In the genomic region with DNA sequence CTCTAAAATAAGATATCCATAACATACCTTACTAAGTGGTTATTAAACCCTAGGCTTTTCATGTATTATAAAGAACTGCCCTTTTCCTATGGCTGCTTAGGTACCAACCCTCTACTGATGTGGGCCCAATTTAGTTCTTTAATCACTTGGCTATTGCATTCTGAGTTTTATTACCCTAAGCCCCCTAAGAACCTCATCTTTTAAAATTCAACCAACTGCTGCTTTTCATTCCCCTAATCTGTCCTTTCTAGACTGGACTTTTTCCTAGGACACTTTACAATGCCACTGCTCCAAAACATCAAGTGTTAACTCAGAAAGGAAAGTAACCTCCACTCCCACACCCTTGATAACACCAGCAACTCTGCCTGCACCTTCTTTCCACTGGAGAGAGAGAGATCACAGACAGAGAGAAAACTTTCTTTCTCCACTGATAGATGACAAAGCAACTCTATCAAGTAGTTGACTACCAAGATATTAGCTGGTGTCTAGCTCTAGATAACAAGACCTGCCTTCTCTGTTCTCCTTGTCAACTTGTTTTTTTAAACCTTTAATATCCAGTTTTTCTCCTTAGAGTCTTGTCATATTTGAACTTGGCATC, we compare ENCODE assay signal across 1 cellular context.
A peak's percentile ranks its signal among the peaks of the same experiment; 100 is the strongest.
TF ChIP-seq lines count a peak whose summit lies in the region.

No MANE protein-coding gene starts in this region.

TF ChIP-seq in K562, 482 proteins besides CTCF, POLR2A, EP300 and RAD21 (continued from another document and continues in another):
- TF ChIP-seq, protein P1, sequence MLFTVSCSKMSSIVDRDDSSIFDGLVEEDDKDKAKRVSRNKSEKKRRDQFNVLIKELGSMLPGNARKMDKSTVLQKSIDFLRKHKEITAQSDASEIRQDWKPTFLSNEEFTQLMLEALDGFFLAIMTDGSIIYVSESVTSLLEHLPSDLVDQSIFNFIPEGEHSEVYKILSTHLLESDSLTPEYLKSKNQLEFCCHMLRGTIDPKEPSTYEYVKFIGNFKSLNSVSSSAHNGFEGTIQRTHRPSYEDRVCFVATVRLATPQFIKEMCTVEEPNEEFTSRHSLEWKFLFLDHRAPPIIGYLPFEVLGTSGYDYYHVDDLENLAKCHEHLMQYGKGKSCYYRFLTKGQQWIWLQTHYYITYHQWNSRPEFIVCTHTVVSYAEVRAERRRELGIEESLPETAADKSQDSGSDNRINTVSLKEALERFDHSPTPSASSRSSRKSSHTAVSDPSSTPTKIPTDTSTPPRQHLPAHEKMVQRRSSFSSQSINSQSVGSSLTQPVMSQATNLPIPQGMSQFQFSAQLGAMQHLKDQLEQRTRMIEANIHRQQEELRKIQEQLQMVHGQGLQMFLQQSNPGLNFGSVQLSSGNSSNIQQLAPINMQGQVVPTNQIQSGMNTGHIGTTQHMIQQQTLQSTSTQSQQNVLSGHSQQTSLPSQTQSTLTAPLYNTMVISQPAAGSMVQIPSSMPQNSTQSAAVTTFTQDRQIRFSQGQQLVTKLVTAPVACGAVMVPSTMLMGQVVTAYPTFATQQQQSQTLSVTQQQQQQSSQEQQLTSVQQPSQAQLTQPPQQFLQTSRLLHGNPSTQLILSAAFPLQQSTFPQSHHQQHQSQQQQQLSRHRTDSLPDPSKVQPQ (CRISPR knock-in tag; IDR thresholded peaks at IDR 0.05; ENCODE audit: borderline replicate concordance) = no peak
- peak; percentile 96 for TF ChIP-seq TEAD4 (IDR thresholded peaks at IDR 0.05; ENCODE audit: low read length)
- TF ChIP-seq TEAD4 (CRISPR knock-in tag; IDR thresholded peaks at IDR 0.05; ENCODE audit: borderline replicate concordance) = no peak
- TF ChIP-seq TGIF2 (CRISPR knock-in tag; IDR thresholded peaks at IDR 0.05) = no peak
- no peak for TF ChIP-seq ZNF3 (CRISPR knock-in tag; IDR thresholded peaks at IDR 0.05)
- TF ChIP-seq RB1 (IDR thresholded peaks at IDR 0.05; ENCODE audit: low read depth) = no peak; the same call in 1 of the 2 replicates
- TF ChIP-seq, protein P2, sequence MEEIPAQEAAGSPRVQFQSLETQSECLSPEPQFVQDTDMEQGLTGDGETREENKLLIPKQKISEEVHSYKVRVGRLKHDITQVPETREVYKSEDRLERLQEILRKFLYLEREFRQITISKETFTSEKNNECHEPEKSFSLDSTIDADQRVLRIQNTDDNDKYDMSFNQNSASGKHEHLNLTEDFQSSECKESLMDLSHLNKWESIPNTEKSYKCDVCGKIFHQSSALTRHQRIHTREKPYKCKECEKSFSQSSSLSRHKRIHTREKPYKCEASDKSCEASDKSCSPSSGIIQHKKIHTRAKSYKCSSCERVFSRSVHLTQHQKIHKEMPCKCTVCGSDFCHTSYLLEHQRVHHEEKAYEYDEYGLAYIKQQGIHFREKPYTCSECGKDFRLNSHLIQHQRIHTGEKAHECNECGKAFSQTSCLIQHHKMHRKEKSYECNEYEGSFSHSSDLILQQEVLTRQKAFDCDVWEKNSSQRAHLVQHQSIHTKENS (CRISPR knock-in tag; IDR thresholded peaks at IDR 0.05) = no peak
- TF ChIP-seq POLR2AphosphoS2 (IDR thresholded peaks at IDR 0.05; ENCODE audit: low read length) = no peak
- TF ChIP-seq, protein P3, sequence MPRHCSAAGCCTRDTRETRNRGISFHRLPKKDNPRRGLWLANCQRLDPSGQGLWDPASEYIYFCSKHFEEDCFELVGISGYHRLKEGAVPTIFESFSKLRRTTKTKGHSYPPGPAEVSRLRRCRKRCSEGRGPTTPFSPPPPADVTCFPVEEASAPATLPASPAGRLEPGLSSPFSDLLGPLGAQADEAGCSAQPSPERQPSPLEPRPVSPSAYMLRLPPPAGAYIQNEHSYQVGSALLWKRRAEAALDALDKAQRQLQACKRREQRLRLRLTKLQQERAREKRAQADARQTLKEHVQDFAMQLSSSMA (CRISPR knock-in tag; IDR thresholded peaks at IDR 0.05) = no peak
- TF ChIP-seq, protein P4, sequence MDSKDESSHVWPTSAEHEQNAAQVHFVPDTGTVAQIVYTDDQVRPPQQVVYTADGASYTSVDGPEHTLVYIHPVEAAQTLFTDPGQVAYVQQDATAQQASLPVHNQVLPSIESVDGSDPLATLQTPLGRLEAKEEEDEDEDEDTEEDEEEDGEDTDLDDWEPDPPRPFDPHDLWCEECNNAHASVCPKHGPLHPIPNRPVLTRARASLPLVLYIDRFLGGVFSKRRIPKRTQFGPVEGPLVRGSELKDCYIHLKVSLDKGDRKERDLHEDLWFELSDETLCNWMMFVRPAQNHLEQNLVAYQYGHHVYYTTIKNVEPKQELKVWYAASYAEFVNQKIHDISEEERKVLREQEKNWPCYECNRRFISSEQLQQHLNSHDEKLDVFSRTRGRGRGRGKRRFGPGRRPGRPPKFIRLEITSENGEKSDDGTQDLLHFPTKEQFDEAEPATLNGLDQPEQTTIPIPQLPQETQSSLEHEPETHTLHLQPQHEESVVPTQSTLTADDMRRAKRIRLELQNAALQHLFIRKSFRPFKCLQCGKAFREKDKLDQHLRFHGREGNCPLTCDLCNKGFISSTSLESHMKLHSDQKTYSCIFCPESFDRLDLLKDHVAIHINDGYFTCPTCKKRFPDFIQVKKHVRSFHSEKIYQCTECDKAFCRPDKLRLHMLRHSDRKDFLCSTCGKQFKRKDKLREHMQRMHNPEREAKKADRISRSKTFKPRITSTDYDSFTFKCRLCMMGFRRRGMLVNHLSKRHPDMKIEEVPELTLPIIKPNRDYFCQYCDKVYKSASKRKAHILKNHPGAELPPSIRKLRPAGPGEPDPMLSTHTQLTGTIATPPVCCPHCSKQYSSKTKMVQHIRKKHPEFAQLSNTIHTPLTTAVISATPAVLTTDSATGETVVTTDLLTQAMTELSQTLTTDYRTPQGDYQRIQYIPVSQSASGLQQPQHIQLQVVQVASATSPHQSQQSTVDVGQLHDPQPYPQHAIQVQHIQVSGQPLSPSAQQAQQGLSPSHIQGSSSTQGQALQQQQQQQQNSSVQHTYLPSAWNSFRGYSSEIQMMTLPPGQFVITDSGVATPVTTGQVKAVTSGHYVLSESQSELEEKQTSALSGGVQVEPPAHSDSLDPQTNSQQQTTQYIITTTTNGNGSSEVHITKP (IDR thresholded peaks at IDR 0.05; ENCODE audit: partially characterized antibody) = peak; percentile 14
- peak; percentile 91 for TF ChIP-seq MTA1 (IDR thresholded peaks at IDR 0.05; ENCODE audit: borderline replicate concordance)
- no peak for TF ChIP-seq MED1 (CRISPR knock-in tag; IDR thresholded peaks at IDR 0.05; ENCODE audit: borderline replicate concordance)
- peak; percentile 90 for TF ChIP-seq EHMT2 (IDR thresholded peaks at IDR 0.05)
- peak; percentile 54 for TF ChIP-seq ATF7 (IDR thresholded peaks at IDR 0.05)
- TF ChIP-seq, protein P5, sequence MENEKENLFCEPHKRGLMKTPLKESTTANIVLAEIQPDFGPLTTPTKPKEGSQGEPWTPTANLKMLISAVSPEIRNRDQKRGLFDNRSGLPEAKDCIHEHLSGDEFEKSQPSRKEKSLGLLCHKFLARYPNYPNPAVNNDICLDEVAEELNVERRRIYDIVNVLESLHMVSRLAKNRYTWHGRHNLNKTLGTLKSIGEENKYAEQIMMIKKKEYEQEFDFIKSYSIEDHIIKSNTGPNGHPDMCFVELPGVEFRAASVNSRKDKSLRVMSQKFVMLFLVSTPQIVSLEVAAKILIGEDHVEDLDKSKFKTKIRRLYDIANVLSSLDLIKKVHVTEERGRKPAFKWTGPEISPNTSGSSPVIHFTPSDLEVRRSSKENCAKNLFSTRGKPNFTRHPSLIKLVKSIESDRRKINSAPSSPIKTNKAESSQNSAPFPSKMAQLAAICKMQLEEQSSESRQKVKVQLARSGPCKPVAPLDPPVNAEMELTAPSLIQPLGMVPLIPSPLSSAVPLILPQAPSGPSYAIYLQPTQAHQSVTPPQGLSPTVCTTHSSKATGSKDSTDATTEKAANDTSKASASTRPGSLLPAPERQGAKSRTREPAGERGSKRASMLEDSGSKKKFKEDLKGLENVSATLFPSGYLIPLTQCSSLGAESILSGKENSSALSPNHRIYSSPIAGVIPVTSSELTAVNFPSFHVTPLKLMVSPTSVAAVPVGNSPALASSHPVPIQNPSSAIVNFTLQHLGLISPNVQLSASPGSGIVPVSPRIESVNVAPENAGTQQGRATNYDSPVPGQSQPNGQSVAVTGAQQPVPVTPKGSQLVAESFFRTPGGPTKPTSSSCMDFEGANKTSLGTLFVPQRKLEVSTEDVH (IDR thresholded peaks at IDR 0.05; ENCODE audit: low read depth, partially characterized antibody) = no peak
- TF ChIP-seq ZEB2 (IDR thresholded peaks at IDR 0.05) = peak; percentile 89
- TF ChIP-seq NRF1 (conservative IDR thresholded peaks at IDR 0.05 in 1 of 2, IDR thresholded peaks at IDR 0.05 in 1 of 2) = no peak
- peak; percentile 65; the same call in 1 of the 2 replicates for TF ChIP-seq SMAD3 (CRISPR knock-in tag; conservative IDR thresholded peaks at IDR 0.05)
- peak; percentile 66; the same call in 1 of the 2 replicates for TF ChIP-seq MBD2 (IDR thresholded peaks at IDR 0.05; ENCODE audit: borderline replicate concordance, low read depth)
- peak; percentile 72 to 94; a peak in 3 of 4 replicates for TF ChIP-seq TBL1XR1 (IDR thresholded peaks at IDR 0.05; ENCODE audit: low read length in 2 of 2)
- no peak for TF ChIP-seq ZSCAN29 (IDR thresholded peaks at IDR 0.05)
- TF ChIP-seq CC2D1A (IDR thresholded peaks at IDR 0.05) = peak; percentile 97
- TF ChIP-seq, protein P6, sequence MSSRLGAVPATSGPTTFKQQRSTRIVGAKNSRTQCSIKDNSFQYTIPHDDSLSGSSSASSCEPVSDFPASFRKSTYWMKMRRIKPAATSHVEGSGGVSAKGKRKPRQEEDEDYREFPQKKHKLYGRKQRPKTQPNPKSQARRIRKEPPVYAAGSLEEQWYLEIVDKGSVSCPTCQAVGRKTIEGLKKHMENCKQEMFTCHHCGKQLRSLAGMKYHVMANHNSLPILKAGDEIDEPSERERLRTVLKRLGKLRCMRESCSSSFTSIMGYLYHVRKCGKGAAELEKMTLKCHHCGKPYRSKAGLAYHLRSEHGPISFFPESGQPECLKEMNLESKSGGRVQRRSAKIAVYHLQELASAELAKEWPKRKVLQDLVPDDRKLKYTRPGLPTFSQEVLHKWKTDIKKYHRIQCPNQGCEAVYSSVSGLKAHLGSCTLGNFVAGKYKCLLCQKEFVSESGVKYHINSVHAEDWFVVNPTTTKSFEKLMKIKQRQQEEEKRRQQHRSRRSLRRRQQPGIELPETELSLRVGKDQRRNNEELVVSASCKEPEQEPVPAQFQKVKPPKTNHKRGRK (tag; IDR thresholded peaks at IDR 0.05) = no peak
- no peak for TF ChIP-seq HOXB6 (CRISPR knock-in tag; IDR thresholded peaks at IDR 0.05; ENCODE audit: borderline replicate concordance)
- TF ChIP-seq SIN3A (IDR thresholded peaks at IDR 0.05; ENCODE audit: borderline replicate concordance in 2 of 2, control insufficient read depth in 1 of 2, low read depth in 2 of 2, low read length in 2 of 2) = no peak
- no peak for TF ChIP-seq KDM2B (CRISPR knock-in tag; IDR thresholded peaks at IDR 0.05)
- TF ChIP-seq, protein P7, sequence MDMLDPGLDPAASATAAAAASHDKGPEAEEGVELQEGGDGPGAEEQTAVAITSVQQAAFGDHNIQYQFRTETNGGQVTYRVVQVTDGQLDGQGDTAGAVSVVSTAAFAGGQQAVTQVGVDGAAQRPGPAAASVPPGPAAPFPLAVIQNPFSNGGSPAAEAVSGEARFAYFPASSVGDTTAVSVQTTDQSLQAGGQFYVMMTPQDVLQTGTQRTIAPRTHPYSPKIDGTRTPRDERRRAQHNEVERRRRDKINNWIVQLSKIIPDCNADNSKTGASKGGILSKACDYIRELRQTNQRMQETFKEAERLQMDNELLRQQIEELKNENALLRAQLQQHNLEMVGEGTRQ (CRISPR knock-in tag; IDR thresholded peaks at IDR 0.05) = no peak
- no peak for TF ChIP-seq HSF4 (CRISPR knock-in tag; IDR thresholded peaks at IDR 0.05; ENCODE audit: borderline replicate concordance)
- no peak for TF ChIP-seq XRCC4 (IDR thresholded peaks at IDR 0.05; ENCODE audit: extremely low read depth, insufficient read depth, insufficient read length)
- no peak for TF ChIP-seq ZNF79 (CRISPR knock-in tag; IDR thresholded peaks at IDR 0.05; ENCODE audit: low read depth)
- no peak for TF ChIP-seq ZNF695 (CRISPR knock-in tag; IDR thresholded peaks at IDR 0.05)
- no peak for TF ChIP-seq TCF7 (IDR thresholded peaks at IDR 0.05; ENCODE audit: borderline replicate concordance)
- TF ChIP-seq NFYB (IDR thresholded peaks at IDR 0.05; ENCODE audit: extremely low read depth, insufficient read length) = no peak
- TF ChIP-seq TCF3 (CRISPR knock-in tag; IDR thresholded peaks at IDR 0.05) = peak; percentile 94
- peak; percentile 53; the same call in 1 of the 2 replicates for TF ChIP-seq CREM (IDR thresholded peaks at IDR 0.05; ENCODE audit: low read depth)
- TF ChIP-seq MTA3 (IDR thresholded peaks at IDR 0.05; ENCODE audit: borderline replicate concordance) = peak; percentile 93
- TF ChIP-seq, protein P8, sequence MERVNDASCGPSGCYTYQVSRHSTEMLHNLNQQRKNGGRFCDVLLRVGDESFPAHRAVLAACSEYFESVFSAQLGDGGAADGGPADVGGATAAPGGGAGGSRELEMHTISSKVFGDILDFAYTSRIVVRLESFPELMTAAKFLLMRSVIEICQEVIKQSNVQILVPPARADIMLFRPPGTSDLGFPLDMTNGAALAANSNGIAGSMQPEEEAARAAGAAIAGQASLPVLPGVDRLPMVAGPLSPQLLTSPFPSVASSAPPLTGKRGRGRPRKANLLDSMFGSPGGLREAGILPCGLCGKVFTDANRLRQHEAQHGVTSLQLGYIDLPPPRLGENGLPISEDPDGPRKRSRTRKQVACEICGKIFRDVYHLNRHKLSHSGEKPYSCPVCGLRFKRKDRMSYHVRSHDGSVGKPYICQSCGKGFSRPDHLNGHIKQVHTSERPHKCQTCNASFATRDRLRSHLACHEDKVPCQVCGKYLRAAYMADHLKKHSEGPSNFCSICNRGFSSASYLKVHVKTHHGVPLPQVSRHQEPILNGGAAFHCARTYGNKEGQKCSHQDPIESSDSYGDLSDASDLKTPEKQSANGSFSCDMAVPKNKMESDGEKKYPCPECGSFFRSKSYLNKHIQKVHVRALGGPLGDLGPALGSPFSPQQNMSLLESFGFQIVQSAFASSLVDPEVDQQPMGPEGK (CRISPR knock-in tag; IDR thresholded peaks at IDR 0.05; ENCODE audit: borderline replicate concordance) = no peak
- no peak for TF ChIP-seq ELF2 (CRISPR knock-in tag; IDR thresholded peaks at IDR 0.05)
- TF ChIP-seq CBFB (CRISPR knock-in tag; IDR thresholded peaks at IDR 0.05) = no peak
- TF ChIP-seq, protein P9, sequence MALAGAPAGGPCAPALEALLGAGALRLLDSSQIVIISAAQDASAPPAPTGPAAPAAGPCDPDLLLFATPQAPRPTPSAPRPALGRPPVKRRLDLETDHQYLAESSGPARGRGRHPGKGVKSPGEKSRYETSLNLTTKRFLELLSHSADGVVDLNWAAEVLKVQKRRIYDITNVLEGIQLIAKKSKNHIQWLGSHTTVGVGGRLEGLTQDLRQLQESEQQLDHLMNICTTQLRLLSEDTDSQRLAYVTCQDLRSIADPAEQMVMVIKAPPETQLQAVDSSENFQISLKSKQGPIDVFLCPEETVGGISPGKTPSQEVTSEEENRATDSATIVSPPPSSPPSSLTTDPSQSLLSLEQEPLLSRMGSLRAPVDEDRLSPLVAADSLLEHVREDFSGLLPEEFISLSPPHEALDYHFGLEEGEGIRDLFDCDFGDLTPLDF (CRISPR knock-in tag; IDR thresholded peaks at IDR 0.05) = no peak
- TF ChIP-seq NCOA2 (IDR thresholded peaks at IDR 0.05; ENCODE audit: partially characterized antibody in 2 of 2) = peak; percentile 73 to 75
